In genomic region chr16:5099174-5099573, GRCh38 we compare ENCODE assay signal across 9 cellular contexts. TPM values are rescaled to one million over a fixed set of nuclear protein-coding genes. Genes with fewer than 3 reads are reported as not detected.
DNase-seq lines count a peak whose midpoint lies in the region; ATAC-seq and TF ChIP-seq lines count a peak whose summit lies in the region.
"Not testable (repeated sequence)": the region's sequence is repeated elsewhere in the genome, so short reads cannot be mapped to it uniquely, and the experiment has no call there.
"Had no signal": no experiment of that assay in that cellular context is flagged by ENCODE, and none has a peak within 500 bp of the region (broad histone marks: within the 10 kb centered on the region; RNA-seq: fewer than 3 reads in every experiment).

No MANE protein-coding gene starts in this region.

- not testable (repeated sequence) for H3K27me3 Mint-ChIP-seq in CD8-positive, alpha-beta memory T cell; activated CD4-positive, alpha-beta T cell treated with anti-CD3 and anti-CD28 coated beads, Interleukin-2, amount 10 ng/mL, durations not matched to agents 7 days and 5 days; activated naive CD8-positive, alpha-beta T cell treated with anti-CD3 and anti-CD28 coated beads for 36 hours

- CTCF ChIA-PET in CD8-positive, alpha-beta memory T cell (lab: Charles Lee), result interaction anchor here (1.2 kb wide), 1 partner anchor 42 kb away, joined by 4 read pairs; no protein-coding TSS in a partner anchor
- CTCF ChIA-PET in activated CD4-positive, alpha-beta T cell treated with anti-CD3 and anti-CD28 coated beads, Interleukin-2, amount 10 ng/mL, durations not matched to agents 7 days and 5 days (lab: Charles Lee), result not testable (repeated sequence)

- ATAC-seq in lower lobe of right lung, psoas muscle, upper lobe of right lung: not testable (repeated sequence)

- H3K36me3 Mint-ChIP-seq in CD8-positive, alpha-beta memory T cell; activated CD4-positive, alpha-beta T cell treated with anti-CD3 and anti-CD28 coated beads, Interleukin-2, amount 10 ng/mL, durations not matched to agents 7 days and 5 days (ENCODE audit: low read depth); activated naive CD8-positive, alpha-beta T cell treated with anti-CD3 and anti-CD28 coated beads for 36 hours: not testable (repeated sequence)

- H3K27ac Mint-ChIP-seq in CD8-positive, alpha-beta memory T cell, result peak overlapping the region in 6 of 8 donors; percentile 63 to 99 (median 86)
- H3K27ac Mint-ChIP-seq in activated CD4-positive, alpha-beta T cell treated with anti-CD3 and anti-CD28 coated beads, Interleukin-2, amount 10 ng/mL, durations not matched to agents 7 days and 5 days; activated naive CD8-positive, alpha-beta T cell treated with anti-CD3 and anti-CD28 coated beads for 36 hours: not testable (repeated sequence)

- H3K9me3 ChIP-seq in CD8-positive, alpha-beta memory T cell (ENCODE audit: low read length); esophagus squamous epithelium; lower lobe of right lung; psoas muscle; upper lobe of right lung: not testable (repeated sequence)

- intact Hi-C loops in esophagus squamous epithelium (cut with DNase I); lower lobe of right lung (cut with DNase I); upper lobe of right lung (cut with DNase I): not testable (repeated sequence)
- intact Hi-C loops in psoas muscle (cut with DNase I), result loop anchor here in 1 of 2 donors (10.0 kb wide), 1 partner anchor 64 kb away; the partner anchor contains the start of gene NAGPA

- not testable (repeated sequence) for DNase-seq in CD8-positive, alpha-beta memory T cell; activated CD4-positive, alpha-beta T cell treated with anti-CD3 and anti-CD28 coated beads, Interleukin-2, amount 10 ng/mL, durations not matched to agents 7 days and 5 days; activated naive CD8-positive, alpha-beta T cell treated with anti-CD3 and anti-CD28 coated beads for 36 hours; esophagus squamous epithelium (lab: John Stamatoyannopoulos, UW); lower lobe of right lung; psoas muscle; upper lobe of right lung
- DNase-seq in NAMALWA (ENCODE audit: low spot score), result peak; percentile 13

- H3K4me3 ChIP-seq in CD8-positive, alpha-beta memory T cell (ENCODE audit: low read length), result not testable (repeated sequence)
- peak overlapping the region in 3 of 4 donors; percentile 79 to 86 (median 82) for H3K4me3 ChIP-seq in esophagus squamous epithelium
- peak overlapping the region; percentile 76 for H3K4me3 ChIP-seq in lower lobe of right lung
- peak overlapping the region; percentile 78 for H3K4me3 ChIP-seq in psoas muscle
- H3K4me3 ChIP-seq in upper lobe of right lung, result peak overlapping the region; percentile 79

- not testable (repeated sequence) for H3K9me3 Mint-ChIP-seq in CD8-positive, alpha-beta memory T cell; activated CD4-positive, alpha-beta T cell treated with anti-CD3 and anti-CD28 coated beads, Interleukin-2, amount 10 ng/mL, durations not matched to agents 7 days and 5 days; activated naive CD8-positive, alpha-beta T cell treated with anti-CD3 and anti-CD28 coated beads for 36 hours

- H3K36me3 ChIP-seq in CD8-positive, alpha-beta memory T cell (ENCODE audit: insufficient read depth, low read length); esophagus squamous epithelium; lower lobe of right lung; psoas muscle (ENCODE audit: insufficient read depth in 1 of 2, low read depth in 1 of 2); upper lobe of right lung: not testable (repeated sequence)

- H3K4me3 Mint-ChIP-seq in CD8-positive, alpha-beta memory T cell, result peak overlapping the region; percentile 76 to 99 (median 96)
- H3K4me3 Mint-ChIP-seq in activated CD4-positive, alpha-beta T cell treated with anti-CD3 and anti-CD28 coated beads, Interleukin-2, amount 10 ng/mL, durations not matched to agents 7 days and 5 days, result peak overlapping the region; percentile 86
- peak overlapping the region; percentile 87 for H3K4me3 Mint-ChIP-seq in activated naive CD8-positive, alpha-beta T cell treated with anti-CD3 and anti-CD28 coated beads for 36 hours

- not testable (repeated sequence) for H3K4me1 ChIP-seq in CD8-positive, alpha-beta memory T cell (ENCODE audit: insufficient read depth, low read length); lower lobe of right lung; psoas muscle; upper lobe of right lung
- H3K4me1 ChIP-seq in esophagus squamous epithelium, result peaks cover 2 to 19% (median 3%) of the 10 kb centered on the region in 3 donors

- not testable (repeated sequence) for TF ChIP-seq CTCF in esophagus squamous epithelium (IDR thresholded peaks at IDR 0.05); lower lobe of right lung (IDR thresholded peaks at IDR 0.05); psoas muscle (IDR thresholded peaks at IDR 0.05); upper lobe of right lung (IDR thresholded peaks at IDR 0.05)

- peaks cover 11 to 13% (median 11%) of the 10 kb centered on the region in 3 donors for H3K4me1 Mint-ChIP-seq in CD8-positive, alpha-beta memory T cell
- H3K4me1 Mint-ChIP-seq in activated CD4-positive, alpha-beta T cell treated with anti-CD3 and anti-CD28 coated beads, Interleukin-2, amount 10 ng/mL, durations not matched to agents 7 days and 5 days, result peaks cover 24% of the 10 kb centered on the region
- peaks cover 18% of the 10 kb centered on the region for H3K4me1 Mint-ChIP-seq in activated naive CD8-positive, alpha-beta T cell treated with anti-CD3 and anti-CD28 coated beads for 36 hours

- 9 to 16% methylated on average over 4 of the region's 4 CpGs for WGBS in esophagus squamous epithelium, 2 donors
- WGBS in psoas muscle, 3 donors, result 5 to 18% (median 15%) methylated on average over 4 of the region's 4 CpGs

- not testable (repeated sequence) for H3K27me3 ChIP-seq in CD8-positive, alpha-beta memory T cell (ENCODE audit: insufficient read depth, low read length, poor library complexity, severe bottlenecking); esophagus squamous epithelium; lower lobe of right lung (ENCODE audit: low read depth); psoas muscle (ENCODE audit: insufficient read depth in 3 of 3, low read length in 2 of 3); upper lobe of right lung

- POLR2A ChIA-PET in CD8-positive, alpha-beta memory T cell (lab: Charles Lee); activated CD4-positive, alpha-beta T cell treated with anti-CD3 and anti-CD28 coated beads, Interleukin-2, amount 10 ng/mL, durations not matched to agents 7 days and 5 days (lab: Charles Lee): not testable (repeated sequence)

- H3K27ac ChIP-seq in CD8-positive, alpha-beta memory T cell (ENCODE audit: low read depth, low read length); psoas muscle: not testable (repeated sequence)
- H3K27ac ChIP-seq in esophagus squamous epithelium (peak overlapping the region in 1 of 4 donors; percentile 87), lower lobe of right lung (peak overlapping the region; percentile 73), upper lobe of right lung (peak overlapping the region; percentile 66)

- TF ChIP-seq POLR2A in esophagus squamous epithelium (IDR thresholded peaks at IDR 0.05), result not testable (repeated sequence)

RNA-seq across cellular contexts. Expression of gene EEF2KMT, which starts 1.6 kb away (rescaled TPM):
- 10 to 100 TPM; 29.1 to 30.9 TPM for total RNA-seq in CD8-positive, alpha-beta memory T cell
- 17.1 TPM for polyA plus RNA-seq in CD8-positive, alpha-beta memory T cell
- total RNA-seq in activated CD4-positive, alpha-beta T cell treated with anti-CD3 and anti-CD28 coated beads, Interleukin-2, amount 10 ng/mL, durations not matched to agents 7 days and 5 days, result 1 to 10 TPM; 7.4 to 7.6 TPM
- total RNA-seq in activated naive CD8-positive, alpha-beta T cell treated with anti-CD3 and anti-CD28 coated beads for 36 hours, result 10 to 100 TPM; 23.4 to 25.5 TPM
- 10 to 100 TPM in 2 of 4 donors, 1 to 10 TPM in 2; 6.3 to 15.8 (median 8.8) TPM for total RNA-seq in esophagus squamous epithelium
- total RNA-seq in lower lobe of right lung, result 9.5 TPM
- total RNA-seq in psoas muscle, result 10 to 100 TPM in 3 of 4 donors, 1 to 10 TPM in 1; 9.9 to 15.0 (median 10.8) TPM
- 10 to 100 TPM in 2 of 3 donors, 1 to 10 TPM in 1; 8.2 to 22.2 (median 12.8) TPM for polyA plus RNA-seq in psoas muscle
- 9.6 TPM for total RNA-seq in upper lobe of right lung

RNA-seq across cellular contexts. Expression of gene ALG1, which starts 27.5 kb away (rescaled TPM):
- 10 to 100 TPM; 47.8 to 50.7 TPM for total RNA-seq in CD8-positive, alpha-beta memory T cell
- 32.8 TPM for polyA plus RNA-seq in CD8-positive, alpha-beta memory T cell
- total RNA-seq in activated CD4-positive, alpha-beta T cell treated with anti-CD3 and anti-CD28 coated beads, Interleukin-2, amount 10 ng/mL, durations not matched to agents 7 days and 5 days, result 10 to 100 TPM; 24.5 to 26.0 TPM
- 10 to 100 TPM; 36.1 to 36.8 TPM for total RNA-seq in activated naive CD8-positive, alpha-beta T cell treated with anti-CD3 and anti-CD28 coated beads for 36 hours
- total RNA-seq in esophagus squamous epithelium (10 to 100 TPM; 14.9 to 18.7 (median 16.5) TPM), lower lobe of right lung (17.8 TPM), psoas muscle (1 to 10 TPM; 4.9 to 9.3 (median 6.4) TPM), upper lobe of right lung (26.4 TPM)
- 10 to 100 TPM in 2 of 3 donors, 1 to 10 TPM in 1; 7.3 to 13.1 (median 11.2) TPM for polyA plus RNA-seq in psoas muscle

RNA-seq across cellular contexts. Expression of gene C16orf89, which starts 33.4 kb away (rescaled TPM):
- not detected for total RNA-seq in CD8-positive, alpha-beta memory T cell
- not detected for polyA plus RNA-seq in CD8-positive, alpha-beta memory T cell
- total RNA-seq in activated CD4-positive, alpha-beta T cell treated with anti-CD3 and anti-CD28 coated beads, Interleukin-2, amount 10 ng/mL, durations not matched to agents 7 days and 5 days, result not detected
- total RNA-seq in activated naive CD8-positive, alpha-beta T cell treated with anti-CD3 and anti-CD28 coated beads for 36 hours, result not detected
- 1 to 10 TPM in 3 of 4 donors, under 1 TPM in 1; 0.38 to 4.8 (median 2.4) TPM for total RNA-seq in esophagus squamous epithelium
- total RNA-seq in lower lobe of right lung, result 198 TPM
- total RNA-seq in psoas muscle, result 1 to 10 TPM in 3 of 4 donors, not detected in 1; 1.2 to 9.3 (median 1.3) TPM
- polyA plus RNA-seq in psoas muscle, result under 1 TPM; 0.29 to 0.62 (median 0.57) TPM
- total RNA-seq in upper lobe of right lung, result 201 TPM
- total RNA-seq: dermis microvascular lymphatic vessel endothelial cell had no signal

Comparison
In these comparisons a context has a peak if more than half of its experiments do, and no peak if none do; other contexts are left out.
1. RNA of gene C16orf89, which starts 33.4 kb away (total RNA-seq): 201 TPM in upper lobe of right lung (single experiment) and 198 TPM in lower lobe of right lung (single experiment); 0.38 to 4.8 TPM in esophagus squamous epithelium, 1.2 to 9.3 TPM in psoas muscle, not detected in CD8-positive, alpha-beta memory T cell, not detected in activated CD4-positive, alpha-beta T cell treated with anti-CD3 and anti-CD28 coated beads, Interleukin-2, amount 10 ng/mL, durations not matched to agents 7 days and 5 days and not detected in activated naive CD8-positive, alpha-beta T cell treated with anti-CD3 and anti-CD28 coated beads for 36 hours; every median in the first group is over 10 times any median in the second.
2. Peak in every context shown above with its lines, with median percentiles within 50 percentile points of each other: H3K4me3 Mint-ChIP-seq.